ENCODE assay signal across 8 cellular contexts in the genomic region with DNA sequence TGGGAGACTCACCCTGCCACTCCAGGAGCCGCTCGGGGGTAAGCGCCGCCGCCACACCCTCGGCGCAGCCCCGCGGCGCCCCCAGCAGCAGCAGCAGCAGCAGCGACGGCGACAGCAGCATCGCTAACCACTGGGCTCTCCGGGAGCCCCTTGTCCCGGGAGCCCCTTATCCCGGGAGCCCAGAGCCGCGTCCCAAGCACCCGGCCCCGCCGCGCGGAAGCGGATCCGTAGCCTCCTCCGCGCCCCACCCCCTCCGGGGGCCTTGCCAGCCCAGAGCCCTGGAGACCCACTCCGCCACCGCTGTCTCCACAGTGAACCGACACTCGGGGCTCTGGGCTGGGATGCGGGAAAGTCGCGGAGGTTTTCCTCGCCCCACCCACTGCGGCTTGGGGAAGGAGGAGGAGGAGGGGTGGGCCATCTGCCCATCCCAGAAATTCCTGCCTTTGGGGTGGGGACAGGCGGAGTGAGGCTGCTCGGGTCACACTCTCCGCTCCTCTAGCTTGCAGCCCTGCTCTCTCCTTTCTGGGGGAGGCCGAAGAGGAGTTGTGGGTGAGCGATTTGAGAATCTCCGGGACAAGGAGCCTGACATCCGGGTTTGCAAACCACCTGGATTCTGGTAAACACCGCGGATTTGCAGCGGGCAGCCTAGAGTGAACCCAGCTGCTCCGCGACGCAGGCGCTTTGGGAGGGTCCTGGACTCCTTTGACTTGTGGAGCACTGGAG. TPM values are rescaled to one million over a fixed set of nuclear protein-coding genes. Genes with fewer than 3 reads are reported as not detected.
A peak's percentile ranks its signal among the peaks of the same experiment; 100 is the strongest.
DNase-seq lines count a peak whose midpoint lies in the region; ATAC-seq and TF ChIP-seq lines count a peak whose summit lies in the region.

A gene (minus strand): TSS at position 333 of the 723 bp plus-strand sequence. CDS start 212 bp downstream, at position 121.

- H3K27ac ChIP-seq in brain microvascular endothelial cell = no peak within 1 kb of the TSS
- H3K27ac ChIP-seq in iPS-20b (ENCODE audit: low read length) = no peak within 1 kb of the TSS

- DNase-seq in 8988T = peak; percentile 63
- DNase-seq in HT1080 (ENCODE audit: low read depth) = peak; percentile 9
- DNase-seq in brain microvascular endothelial cell = no peak
- peak; percentile 78 for DNase-seq in sciatic nerve (ENCODE audit: low spot score)
- DNase-seq in NCI-H146 treated with DMSO at 0.1 percent for 48 hours (lab: John Stamatoyannopoulos, UW; ENCODE audit: unreplicated experiment) = no peak
- no peak for DNase-seq in SW 1271 (lab: John Stamatoyannopoulos, UW)

- ATAC-seq in sciatic nerve = peak; percentile 89
- ATAC-seq in GM19328 (IDR thresholded peaks at IDR 0.05; ENCODE audit: unreplicated experiment) = no peak

- H3K4me3 ChIP-seq in brain microvascular endothelial cell (ENCODE audit: low read depth, low read length) (peak within 1 kb of the TSS; percentile 75), iPS-20b (ENCODE audit: low read length) (peak within 1 kb of the TSS; percentile 82)

- TF ChIP-seq CTCF in brain microvascular endothelial cell (IDR thresholded peaks at IDR 0.05; ENCODE audit: low read depth, low read length, missing control alignments) = no peak

- H3K4me1 ChIP-seq in iPS-20b (ENCODE audit: insufficient read depth, low read length) = peaks cover 8% of the 10 kb centered on the region

- H3K36me3 ChIP-seq in brain microvascular endothelial cell (replicated peaks) (no peaks in the 10 kb centered on the region), iPS-20b (ENCODE audit: insufficient read depth, low read depth, low read length) (no peaks in the 10 kb centered on the region)

- peak within 1 kb of the TSS; percentile 37; the same call in 1 of the 2 replicates for H3K9ac ChIP-seq in iPS-20b (ENCODE audit: low read depth, low read length)

- intact Hi-C loops in sciatic nerve (cut with DNase I) = no loop called here

- H3K27me3 ChIP-seq in brain microvascular endothelial cell (replicated peaks) (no peaks in the 10 kb centered on the region), iPS-20b (ENCODE audit: insufficient read depth, low read length) (peaks cover 47% of the 10 kb centered on the region)

- H3K9me3 ChIP-seq in iPS-20b (ENCODE audit: insufficient read depth, low read depth, low read length) = peaks cover 11% of the 10 kb centered on the region; the same call in 1 of the 2 replicates

- in situ Hi-C loops in brain microvascular endothelial cell (cut with HindIII; ENCODE audit: low pct_ligation_motif_present, low sequenced_read_pairs) = no loop called here

RNA-seq across cellular contexts. Expression of the gene that starts here (rescaled TPM):
- total RNA-seq in HT1080 (2014; rRNA removed; shearing (Covaris generic)) = 0.87 and 1.0 TPM in 2 replicates
- 1.5 and 2.0 TPM in 2 replicates for polyA plus RNA-seq in HT1080 (2015; cell fraction: cytosol; rRNA removed)
- polyA plus RNA-seq in HT1080 (2015; cell fraction: nucleus; rRNA removed) = 5.2 and 5.9 TPM in 2 replicates
- total RNA-seq in sciatic nerve = 31.6 TPM

Comparison
In these comparisons a context has a peak if more than half of its experiments do, and no peak if none do; other contexts are left out.
1. RNA of the gene that starts here (total RNA-seq): 31.6 TPM in sciatic nerve (single experiment); 0.87 to 1.0 TPM in HT1080; every median in the first group is over 10 times any median in the second.
2. DNase-seq: peak in 8988T (single experiment), HT1080 (single experiment) and sciatic nerve (single experiment); none in brain microvascular endothelial cell (single experiment), NCI-H146 treated with DMSO at 0.1 percent for 48 hours (single experiment) and SW 1271 (0 of 2).